Comparison of ENCODE assay signal across 17 cellular contexts in the genomic region with DNA sequence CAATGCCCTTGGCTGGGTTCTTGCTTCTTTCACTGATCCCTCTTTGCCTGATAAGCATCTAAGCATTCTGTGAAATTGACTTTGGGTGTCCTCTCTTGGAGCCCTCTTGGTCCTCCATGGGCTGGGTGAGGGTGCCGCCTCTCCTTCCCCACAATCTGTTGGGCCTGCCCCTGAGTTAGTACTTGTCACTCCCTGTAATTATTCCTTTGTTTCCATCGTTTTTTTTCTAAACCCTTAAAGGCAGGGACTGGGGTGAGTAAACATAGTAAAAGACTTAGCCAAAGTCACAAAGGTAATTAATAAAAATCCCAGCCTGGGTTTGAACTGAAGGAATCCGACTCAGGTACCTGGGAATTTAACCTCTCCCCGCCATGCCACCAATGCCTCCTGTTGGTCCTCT.
"Had no signal": no experiment of that assay in that cellular context is flagged by ENCODE, and none has a peak within 500 bp of the region (broad histone marks: within the 10 kb centered on the region; RNA-seq: fewer than 3 reads in every experiment).

No MANE protein-coding gene starts in this region.

- H3K36me3 ChIP-seq: sigmoid colon, spleen had no signal

- DNase-seq: activated B cell treated with CpG ODN at 0.5 μM for 24 hours; activated CD4-positive, alpha-beta memory T cell treated with anti-CD3 and anti-CD28 coated beads, Interleukin-2, amount 10 ng/mL, durations not matched to agents 7 days and 5 days; activated CD4-positive, alpha-beta T cell treated with anti-CD3 and anti-CD28 coated beads for 48 hours; activated CD8-positive, alpha-beta memory T cell treated with anti-CD3 and anti-CD28 coated beads, Interleukin-2, amount 10 ng/mL, durations not matched to agents 7 days and 5 days; activated naive CD4-positive, alpha-beta T cell; activated naive CD8-positive, alpha-beta T cell treated with anti-CD3 and anti-CD28 coated beads for 36 hours; amniotic stem cell; effector CD4-positive, alpha-beta T cell; left ventricle myocardium superior; mucosa of descending colon; naive thymus-derived CD4-positive, alpha-beta T cell; sigmoid colon; spleen; stimulated activated CD8-positive, alpha-beta memory T cell treated with anti-CD3 and anti-CD28 coated beads, Interleukin-4, amount 100 ng/mL, for 48 hours; stimulated activated naive CD4-positive, alpha-beta T cell had no signal

- H3K27ac ChIP-seq: esophagus muscularis mucosa, parathyroid adenoma, sigmoid colon, spleen had no signal

- H3K4me1 ChIP-seq: esophagus muscularis mucosa, parathyroid adenoma, sigmoid colon, spleen had no signal

- H3K9ac ChIP-seq: parathyroid adenoma had no signal

- H3K9me3 ChIP-seq: mucosa of descending colon had no signal

- H3K79me2 ChIP-seq: parathyroid adenoma had no signal

- H3K4me3 ChIP-seq: esophagus muscularis mucosa, mucosa of descending colon, sigmoid colon, spleen had no signal
